ENCODE assay signal across 15 cellular contexts in genomic region chr2:60745330-60745729, GRCh38. TPM values are rescaled to one million over a fixed set of nuclear protein-coding genes. Genes with fewer than 3 reads are reported as not detected.
DNase-seq lines count a peak whose midpoint lies in the region; ATAC-seq, FAIRE-seq and TF ChIP-seq lines count a peak whose summit lies in the region.
"Had no signal": no experiment of that assay in that cellular context is flagged by ENCODE, and none has a peak within 500 bp of the region (broad histone marks: within the 10 kb centered on the region; RNA-seq: fewer than 3 reads in every experiment).

No MANE protein-coding gene starts in this region.

- WGBS in IMR-90 (ENCODE audit: extremely low coverage in 2 of 2, insufficient read length in 1 of 2), 2 experiments: 90% methylated on average over 4 of the region's 5 CpGs; no CpG with 5 or more reads in 1 of the 2 experiments
- 74% methylated on average over 5 of the region's 5 CpGs for WGBS in GM12878 (ENCODE audit: insufficient coverage, insufficient replicate concordance, low lambda C conversion rate, missing lambda C conversion rate)

- in situ Hi-C loops in IMR-90 (cut with MboI; ENCODE audit: low sequenced_read_pairs) (no loop called here), GM12878 (cut with MboI) (no loop called here), brain microvascular endothelial cell (cut with HindIII; ENCODE audit: low pct_ligation_motif_present, low sequenced_read_pairs) (no loop called here)

- no peak overlapping the region for H2AK9ac ChIP-seq in IMR-90 (replicated peaks; ENCODE audit: low read depth, low read length, poor library complexity)

- H3K4me3 ChIP-seq in BLaER1 treated with 17β-estradiol and CSF1 and Interleukin-3, amounts not matched to agents 10 nM and 100 nM: no peak overlapping the region
- no peak overlapping the region for H3K4me3 ChIP-seq in IMR-90 (ENCODE audit: insufficient read depth, low read depth, low read length)
- H3K4me3 ChIP-seq in GM12878: no peak overlapping the region
- no peak overlapping the region for H3K4me3 ChIP-seq in brain microvascular endothelial cell (ENCODE audit: low read depth, low read length)

- DNase-seq in IMR-90: no peak
- no peak for DNase-seq in GM12878 (ENCODE audit: low read depth, low spot score)
- DNase-seq in neural crest cell (ENCODE audit: low read depth, low spot score): no peak
- no peak for DNase-seq in inferior parietal cortex (ENCODE audit: extremely low spot score)
- DNase-seq in brain microvascular endothelial cell: no peak
- DNase-seq in iPS-NIHi7 (ENCODE audit: extremely low spot score): no peak
- DNase-seq: BE2C, DMS 273 treated with DMSO at 0.1 percent for 48 hours, EL, Karpas-422, NCI-H1930, NCI-H2171 treated with DMSO at 0.1 percent for 48 hours, SIG-M5 had no signal

- peak overlapping the region; percentile 27 for H3K27ac Mint-ChIP-seq in neural crest cell (ENCODE audit: unreplicated experiment)

- intact Hi-C loops in IMR-90 (cut with micrococcal nuclease) (no loop called here), GM12878 (cut with micrococcal nuclease; ENCODE audit: unreplicated experiment) (no loop called here)

- H3K36me3 ChIP-seq in BLaER1 treated with 17β-estradiol and CSF1 and Interleukin-3, amounts not matched to agents 10 nM and 100 nM: no peaks in the 10 kb centered on the region
- H3K36me3 ChIP-seq in IMR-90 (ENCODE audit: control insufficient read depth, insufficient read depth, low read length): no peaks in the 10 kb centered on the region
- no peaks in the 10 kb centered on the region for H3K36me3 ChIP-seq in GM12878 (ENCODE audit: control insufficient read depth in 2 of 2, insufficient read depth in 2 of 2, low read length in 1 of 2)
- no peaks in the 10 kb centered on the region for H3K36me3 ChIP-seq in brain microvascular endothelial cell (replicated peaks)
- H3K36me3 ChIP-seq: BE2C had no signal

- no peak overlapping the region for H3K23ac ChIP-seq in IMR-90 (ENCODE audit: low read depth, low read length)

- BruUV-seq in IMR-90 (replicated peaks; lab: Mats Ljungman, UMichigan): no TSS peak
- no TSS peak for BruUV-seq in GM12878 (replicated peaks; lab: Mats Ljungman, UMichigan)

- no peak overlapping the region for H3K4me3 Mint-ChIP-seq in neural crest cell

- peaks cover under 1% of the 10 kb centered on the region for H3K27me3 Mint-ChIP-seq in neural crest cell (ENCODE audit: low read depth)

- dilution Hi-C loops in IMR-90 (cut with HindIII; ENCODE audit: low sequenced_read_pairs, unreplicated experiment): no loop called here

- no peaks in the 10 kb centered on the region for H3K9me3 Mint-ChIP-seq in neural crest cell

- H3K36me3 Mint-ChIP-seq in neural crest cell (ENCODE audit: low read depth): no peaks in the 10 kb centered on the region

- H3K79me2 ChIP-seq in GM12878 (ENCODE audit: control insufficient read depth, insufficient read depth, low read length): no peaks in the 10 kb centered on the region

- H3K27me3 ChIP-seq in BLaER1 treated with 17β-estradiol and CSF1 and Interleukin-3, amounts not matched to agents 10 nM and 100 nM: no peaks in the 10 kb centered on the region
- H3K27me3 ChIP-seq in IMR-90 (ENCODE audit: control insufficient read depth, insufficient read depth, low read length) (peaks cover 10% of the 10 kb centered on the region), GM12878 (replicated peaks in 1 of 2; ENCODE audit: control insufficient read depth in 2 of 2, insufficient read depth in 2 of 2, low read length in 1 of 2) (no peaks in the 10 kb centered on the region), brain microvascular endothelial cell (replicated peaks) (no peaks in the 10 kb centered on the region)
- H3K27me3 ChIP-seq: BE2C had no signal

- TF ChIP-seq CTCF in IMR-90 (conservative IDR thresholded peaks at IDR 0.05; ENCODE audit: low read depth, low read length) (no peak), GM12878 (IDR thresholded peaks at IDR 0.05 in 2 of 3, conservative IDR thresholded peaks at IDR 0.05 in 1 of 3; ENCODE audit: control insufficient read depth in 2 of 3, extremely low read depth in 1 of 3, insufficient read depth in 1 of 3, low read depth in 3 of 3, low read length in 3 of 3) (no peak), neural crest cell (conservative IDR thresholded peaks at IDR 0.05) (no peak), brain microvascular endothelial cell (IDR thresholded peaks at IDR 0.05; ENCODE audit: low read depth, low read length, missing control alignments) (no peak)

- H4K5ac ChIP-seq in IMR-90 (ENCODE audit: low read depth, low read length): no peak overlapping the region

- CTCF ChIA-PET in IMR-90 (lab: Yijun Ruan, JAX): no interaction called here
- CTCF ChIA-PET in GM12878 (lab: Yijun Ruan, JAX): no interaction called here

- H2AFZ ChIP-seq in IMR-90 (replicated peaks; ENCODE audit: low read length, poor library complexity): peak overlapping the region; percentile 27
- peak overlapping the region; percentile 37; the same call in 1 of the 2 replicates for H2AFZ ChIP-seq in GM12878 (ENCODE audit: control insufficient read depth, low read depth, low read length)

- H4K20me1 ChIP-seq in BLaER1 treated with 17β-estradiol and CSF1 and Interleukin-3, amounts not matched to agents 10 nM and 100 nM: no peaks in the 10 kb centered on the region
- H4K20me1 ChIP-seq in IMR-90 (ENCODE audit: insufficient read depth, low read length) (no peaks in the 10 kb centered on the region), GM12878 (ENCODE audit: control insufficient read depth, insufficient read depth) (no peaks in the 10 kb centered on the region)

- H3K4ac ChIP-seq in IMR-90 (ENCODE audit: low read depth, low read length): no peak overlapping the region

- H4K8ac ChIP-seq in IMR-90 (ENCODE audit: low read depth in 2 of 2, low read length in 2 of 2): no peak overlapping the region

- ATAC-seq in IMR-90 (ENCODE audit: low read depth) (no peak), GM12878 (no peak)

- SMC1A ChIA-PET in GM12878 (lab: Charles Lee; ENCODE audit: uncharacterized antibody, unreplicated experiment): no interaction called here

- peak overlapping the region; percentile 55 to 83 (median 74) for H3K4me2 ChIP-seq in BLaER1 treated with 17β-estradiol and CSF1 and Interleukin-3, amounts not matched to agents 10 nM and 100 nM
- H3K4me2 ChIP-seq in IMR-90 (ENCODE audit: low read depth, low read length) (no peak overlapping the region), GM12878 (ENCODE audit: control insufficient read depth, insufficient read depth) (no peak overlapping the region)

- no peak overlapping the region for H3K18ac ChIP-seq in IMR-90 (ENCODE audit: low read depth, low read length)

- no peak overlapping the region for H2BK120ac ChIP-seq in IMR-90 (ENCODE audit: low read depth, low read length)

- no peak overlapping the region for H2BK20ac ChIP-seq in IMR-90 (ENCODE audit: low read depth, low read length)

- H3K4me1 Mint-ChIP-seq in neural crest cell: peaks cover 4% of the 10 kb centered on the region

- no peaks in the 10 kb centered on the region for H3K79me1 ChIP-seq in IMR-90 (ENCODE audit: low read depth in 1 of 2, low read length in 2 of 2)

- H3K27ac ChIP-seq in BLaER1 treated with 17β-estradiol and CSF1 and Interleukin-3, amounts not matched to agents 10 nM and 100 nM: peak overlapping the region in 5 of 11 experiments; percentile 9 to 54 (median 33); a peak in 8 of 22 replicates
- H3K27ac ChIP-seq in IMR-90 (ENCODE audit: insufficient read depth, low read length): no peak overlapping the region
- H3K27ac ChIP-seq in GM12878 (ENCODE audit: control insufficient read depth, insufficient read depth): no peak overlapping the region
- no peak overlapping the region for H3K27ac ChIP-seq in brain microvascular endothelial cell

- H2BK5ac ChIP-seq in IMR-90 (ENCODE audit: low read depth, low read length, poor library complexity, severe bottlenecking): no peak overlapping the region

- RAD21 ChIA-PET in GM12878 (lab: Charles Lee; ENCODE audit: unreplicated experiment): no interaction called here

- H3K4me1 ChIP-seq in BLaER1 treated with 17β-estradiol and CSF1 and Interleukin-3, amounts not matched to agents 10 nM and 100 nM: peaks cover 9 to 22% (median 14%) of the 10 kb centered on the region in 10 experiments
- H3K4me1 ChIP-seq in IMR-90 (ENCODE audit: control insufficient read depth, insufficient read depth, low read length) (no peaks in the 10 kb centered on the region), GM12878 (ENCODE audit: control insufficient read depth, insufficient read depth, low read length) (no peaks in the 10 kb centered on the region)
- H3K4me1 ChIP-seq: BE2C had no signal

- TF ChIP-seq EP300 in GM12878 (IDR thresholded peaks at IDR 0.05; ENCODE audit: borderline replicate concordance in 1 of 2, control insufficient read depth in 1 of 2, low read depth in 2 of 2, low read length in 2 of 2): no peak

- H3K56ac ChIP-seq in IMR-90 (ENCODE audit: extremely low read depth, insufficient read depth, low read length): no peak overlapping the region

- H3K9me3 ChIP-seq in BLaER1 treated with 17β-estradiol and CSF1 and Interleukin-3, amounts not matched to agents 10 nM and 100 nM (replicated peaks in 1 of 11): no peaks in the 10 kb centered on the region
- H3K9me3 ChIP-seq in IMR-90 (ENCODE audit: control insufficient read depth, insufficient read depth, low read length) (no peaks in the 10 kb centered on the region), GM12878 (replicated peaks; ENCODE audit: control insufficient read depth, insufficient read depth, low read length) (no peaks in the 10 kb centered on the region)
- H3K9me3 ChIP-seq: BE2C had no signal

- TF ChIP-seq POLR2A in IMR-90 (IDR thresholded peaks at IDR 0.05; ENCODE audit: low read depth, low read length) (no peak), GM12878 (IDR thresholded peaks at IDR 0.05; ENCODE audit: low read depth, low read length) (no peak)

- no peak for FAIRE-seq in GM12878 (lab: Jason Lieb, UNC)
- FAIRE-seq: H54 had no signal

- no peak overlapping the region for H3K9ac ChIP-seq in BLaER1 treated with 17β-estradiol and CSF1 and Interleukin-3, amounts not matched to agents 10 nM and 100 nM
- H3K9ac ChIP-seq in IMR-90 (ENCODE audit: low read depth, low read length): no peak overlapping the region
- H3K9ac ChIP-seq in GM12878 (ENCODE audit: control insufficient read depth, insufficient read depth, low read length): no peak overlapping the region

- H2BK15ac ChIP-seq in IMR-90 (ENCODE audit: low read depth, low read length): no peak overlapping the region

- no peak overlapping the region for H3K14ac ChIP-seq in IMR-90 (replicated peaks; ENCODE audit: low read depth, low read length)

- no peak overlapping the region for H4K91ac ChIP-seq in IMR-90 (ENCODE audit: insufficient read depth, low read depth, low read length)

- no peak for TF ChIP-seq RAD21 in IMR-90 (IDR thresholded peaks at IDR 0.05; ENCODE audit: low read length)
- no peak for TF ChIP-seq RAD21 in GM12878 (IDR thresholded peaks at IDR 0.05; ENCODE audit: insufficient read depth, low read depth, low read length)

- POLR2A ChIA-PET in IMR-90 (lab: Charles Lee; ENCODE audit: unreplicated experiment) (no interaction called here), GM12878 (lab: Charles Lee) (no interaction called here)

- H2AK5ac ChIP-seq in IMR-90 (ENCODE audit: low read depth, low read length): no peak overlapping the region

- H3K9me1 ChIP-seq in IMR-90 (ENCODE audit: insufficient read depth, low read length): no peaks in the 10 kb centered on the region

RNA-seq across cellular contexts. Expression of gene PAPOLG, which starts 10.7 kb away (rescaled TPM):
- total RNA-seq in IMR-90 (2012; rRNA removed) (12.4 and 17.5 TPM in 2 replicates), GM12878 (2014; rRNA removed) (11.4 and 21.5 TPM in 2 replicates), GM12878 (2014; rRNA removed; fragmentation: Illumina TruSeq; extraction: Trizol) (13.3 and 13.5 TPM in 2 replicates), GM12878 (2021) (8.7 and 10.3 TPM in 2 replicates), neural crest cell (20.4 and 21.1 TPM in 2 replicates)
- polyA plus RNA-seq in IMR-90 (2012; rRNA removed) (3.4 and 3.5 TPM in 2 replicates), GM12878 (2011; rRNA removed) (15.8 and 18.5 TPM in 2 replicates), GM12878 (2014; fragmentation: Illumina TruSeq; extraction: Trizol) (10.6 and 12.7 TPM in 2 replicates), GM12878 (2014; fragmentation: Nextera tagmentation; extraction: Ambion mirVana) (1 to 10 TPM; 4.2 TPM), GM12878 (2014; rRNA removed) (6.2 and 6.8 TPM in 2 replicates), GM12878 (2016; fragmentation: Nextera tagmentation; extraction: Ambion mirVana) (10 to 100 TPM; 10.8 to 13.0 TPM)
- 0.46 and 0.67 TPM in 2 replicates for polyA plus RNA-seq in IMR-90 (2012; cell fraction: cytosol; rRNA removed)
- 1.1 and 7.8 TPM in 2 replicates for polyA plus RNA-seq in IMR-90 (2012; cell fraction: nucleus; rRNA removed; ENCODE audit: low replicate concordance)
- 27.9 and 29.0 TPM in 2 replicates for total RNA-seq in GM12878 (2013; cell fraction: nucleolus; rRNA removed)
- 2.6 TPM for polyA plus RNA-seq in GM12878 (2011; ENCODE audit: low read depth)
- 6.1 and 7.5 TPM in 2 replicates for polyA plus RNA-seq in GM12878 (2011; cell fraction: cytosol; rRNA removed)
- 9.9 and 10.3 TPM in 2 replicates for polyA plus RNA-seq in GM12878 (2011; cell fraction: nucleus; rRNA removed)
- polyA plus RNA-seq in GM12878 (2012): 4.9 and 5.1 TPM in 2 replicates
- 31.3 and 35.8 TPM in 2 replicates for polyA minus RNA-seq in GM12878 (2011; rRNA and poly(A)+ RNA removed)
- 5.9 and 9.8 TPM in 2 replicates for polyA minus RNA-seq in GM12878 (2011; cell fraction: cytosol; rRNA and poly(A)+ RNA removed)
- 6.2 and 12.4 TPM in 2 replicates for polyA minus RNA-seq in GM12878 (2011; cell fraction: nucleus; rRNA and poly(A)+ RNA removed)

Comparison
In these comparisons a context has a peak if more than half of its experiments do, and no peak if none do; other contexts are left out.
1. H3K4me2 ChIP-seq: peak in BLaER1 treated with 17β-estradiol and CSF1 and Interleukin-3, amounts not matched to agents 10 nM and 100 nM (11 of 11); none in IMR-90 (single experiment) and GM12878 (single experiment).